In the genomic region with DNA sequence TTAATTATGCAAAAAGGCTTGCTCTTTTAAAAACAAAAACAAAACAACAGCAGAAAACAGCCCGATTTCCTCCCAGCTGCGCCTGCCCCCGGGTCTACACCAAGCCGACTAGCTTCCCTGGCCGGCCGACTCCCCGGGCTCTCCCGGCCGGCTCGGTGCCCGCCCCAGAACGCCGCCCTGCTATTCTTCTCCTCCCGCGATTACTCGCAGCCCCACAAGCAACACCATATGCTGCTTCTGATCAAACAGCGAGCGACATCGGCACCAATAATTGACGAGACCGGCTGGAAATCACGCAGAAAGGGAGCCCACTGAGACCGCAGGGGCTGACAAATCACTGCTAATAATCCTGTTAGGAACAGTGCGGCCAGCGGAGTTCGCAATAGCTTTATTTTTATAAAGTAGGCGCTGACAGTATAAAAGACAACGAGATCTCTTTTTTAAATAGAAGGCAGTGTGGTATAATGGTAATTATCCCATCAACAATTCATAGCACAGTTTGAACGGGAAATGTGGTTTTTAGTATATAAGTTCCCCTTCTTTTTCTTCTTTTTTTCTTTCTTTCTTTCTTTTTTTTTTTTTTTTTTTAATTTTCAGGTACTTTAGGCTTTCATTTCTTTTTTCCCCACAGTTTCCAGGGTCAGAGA, we compare ENCODE assay signal across 10 cellular contexts. TPM values are rescaled to one million over a fixed set of nuclear protein-coding genes. Genes with fewer than 3 reads are reported as not detected.
DNase-seq lines count a peak whose midpoint lies in the region; ATAC-seq and TF ChIP-seq lines count a peak whose summit lies in the region.
"Had no signal": no experiment of that assay in that cellular context is flagged by ENCODE, and none has a peak within 500 bp of the region (broad histone marks: within the 10 kb centered on the region; RNA-seq: fewer than 3 reads in every experiment).

No MANE protein-coding gene starts in this region.

- H3K9me3 Mint-ChIP-seq in activated T-helper 1 cell treated with anti-CD3 and anti-CD28 coated beads, Interleukin-12 subunit alpha, Interleukin-12 subunit beta, Interleukin-2, Interleukin-4 antibody, amounts not matched to agents 30 ng/mL and 10 ng/mL and 1 ng/mL, durations not matched to agents 14 hours and 24 hours and 36 hours = peaks cover 5% of the 10 kb centered on the region

- peaks cover 2% of the 10 kb centered on the region for H3K36me3 Mint-ChIP-seq in activated T-helper 1 cell treated with anti-CD3 and anti-CD28 coated beads, Interleukin-12 subunit alpha, Interleukin-12 subunit beta, Interleukin-2, Interleukin-4 antibody, amounts not matched to agents 30 ng/mL and 10 ng/mL and 1 ng/mL, durations not matched to agents 14 hours and 24 hours and 36 hours (ENCODE audit: low read depth)

- H3F3A ChIP-seq in MM.1S (ENCODE audit: insufficient read depth, low read length) (no peaks in the 10 kb centered on the region), neural cell (ENCODE audit: insufficient read depth, low read length, poor library complexity, severe bottlenecking) (no peaks in the 10 kb centered on the region)

- H3K9ac ChIP-seq in DND-41 (ENCODE audit: low read depth, low read length) = peak overlapping the region; percentile 42
- H3K9ac ChIP-seq in MM.1S (ENCODE audit: low read length) = no peak overlapping the region
- no peak overlapping the region for H3K9ac ChIP-seq in neural cell (ENCODE audit: low read length)

- H3K4me1 Mint-ChIP-seq in activated T-helper 1 cell treated with anti-CD3 and anti-CD28 coated beads, Interleukin-12 subunit alpha, Interleukin-12 subunit beta, Interleukin-2, Interleukin-4 antibody, amounts not matched to agents 30 ng/mL and 10 ng/mL and 1 ng/mL, durations not matched to agents 14 hours and 24 hours and 36 hours (ENCODE audit: low read depth) = peaks cover 12% of the 10 kb centered on the region

- ATAC-seq in DND-41 (ENCODE audit: insufficient read depth, low read depth) (no peak), foreskin keratinocyte (no peak)

- peaks cover 87% of the 10 kb centered on the region for H3K27me3 Mint-ChIP-seq in activated T-helper 1 cell treated with anti-CD3 and anti-CD28 coated beads, Interleukin-12 subunit alpha, Interleukin-12 subunit beta, Interleukin-2, Interleukin-4 antibody, amounts not matched to agents 30 ng/mL and 10 ng/mL and 1 ng/mL, durations not matched to agents 14 hours and 24 hours and 36 hours (ENCODE audit: insufficient read depth)

- peak overlapping the region; percentile 77 for H3K27ac ChIP-seq in DND-41 (ENCODE audit: low read length)
- no peak overlapping the region for H3K27ac ChIP-seq in MM.1S (ENCODE audit: low read length)
- no peak overlapping the region for H3K27ac ChIP-seq in neural cell (ENCODE audit: low read length)
- H3K27ac ChIP-seq in foreskin keratinocyte = no peak overlapping the region

- H3K36me3 ChIP-seq in DND-41 (ENCODE audit: insufficient read depth, low read length) (no peaks in the 10 kb centered on the region), MM.1S (replicated peaks; ENCODE audit: insufficient read depth, low read length) (no peaks in the 10 kb centered on the region), neural cell (ENCODE audit: insufficient read depth, low read length) (no peaks in the 10 kb centered on the region)

- H3K9me2 ChIP-seq in MM.1S (replicated peaks; ENCODE audit: insufficient read depth, low read length) (no peaks in the 10 kb centered on the region), neural cell (ENCODE audit: insufficient read depth, low read length) (no peaks in the 10 kb centered on the region)

- H3K27me3 ChIP-seq in DND-41 (ENCODE audit: insufficient read depth, low read length, poor library complexity) = no peaks in the 10 kb centered on the region
- H3K27me3 ChIP-seq in MM.1S (replicated peaks; ENCODE audit: insufficient read depth, low read length) = peaks cover 18% of the 10 kb centered on the region
- peaks cover 100% of the 10 kb centered on the region for H3K27me3 ChIP-seq in neural cell (ENCODE audit: insufficient read depth, low read depth, low read length)
- peaks cover 100% of the 10 kb centered on the region for H3K27me3 ChIP-seq in foreskin keratinocyte

- intact Hi-C loops in activated T-helper 1 cell treated with anti-CD3 and anti-CD28 coated beads, Interleukin-12 subunit alpha, Interleukin-12 subunit beta, Interleukin-2, Interleukin-4 antibody, amounts not matched to agents 30 ng/mL and 10 ng/mL and 1 ng/mL, durations not matched to agents 14 hours and 24 hours and 36 hours (cut with micrococcal nuclease) = no loop called here

- H2AFZ ChIP-seq in DND-41 (ENCODE audit: low read depth, low read length) (peak overlapping the region; percentile 47), MM.1S (ENCODE audit: low read length) (no peak overlapping the region), neural cell (ENCODE audit: low read depth, low read length) (no peak overlapping the region)

- no peak for TF ChIP-seq RAD21 in neural cell (conservative IDR thresholded peaks at IDR 0.05)

- H3K4me1 ChIP-seq in DND-41 (ENCODE audit: insufficient read depth, low read length) (peaks cover 28% of the 10 kb centered on the region), MM.1S (ENCODE audit: low read length) (0 out of 2 replicates have a peak, but pooled peaks cover 6% of the 10 kb centered on the region), foreskin keratinocyte (no peaks in the 10 kb centered on the region)

- no peaks in the 10 kb centered on the region for H3K79me2 ChIP-seq in DND-41 (ENCODE audit: insufficient read depth, low read length)
- no peaks in the 10 kb centered on the region for H3K79me2 ChIP-seq in MM.1S (ENCODE audit: low read length)
- H3K79me2 ChIP-seq in neural cell (replicated peaks; ENCODE audit: insufficient read depth, low read length) = no peaks in the 10 kb centered on the region

- H3K9me3 ChIP-seq in DND-41 (ENCODE audit: insufficient read depth, low read length, severe bottlenecking) (peaks cover 28% of the 10 kb centered on the region), MM.1S (replicated peaks; ENCODE audit: insufficient read depth, low read length) (no peaks in the 10 kb centered on the region), neural cell (ENCODE audit: low read length) (no peaks in the 10 kb centered on the region)

- H3K4me2 ChIP-seq in DND-41 (ENCODE audit: insufficient read depth, low read length) (peak overlapping the region; percentile 54), MM.1S (ENCODE audit: low read depth, low read length) (peak overlapping the region; percentile 58), neural cell (ENCODE audit: low read length) (no peak overlapping the region)

- H3K4me3 ChIP-seq in DND-41 (ENCODE audit: low read depth in 1 of 2, low read length in 2 of 2) = peak overlapping the region in 1 of 2 experiments; percentile 27; a peak in 1 of 4 replicates
- peak overlapping the region; percentile 45 for H3K4me3 ChIP-seq in MM.1S (ENCODE audit: low read length)
- no peak overlapping the region for H3K4me3 ChIP-seq in neural cell (ENCODE audit: low read length)

- in situ Hi-C loops in GM13977 (cut with MboI; ENCODE audit: low pct_unique_long_range_greater_than_20kb, low sequenced_read_pairs, unreplicated experiment) = loop anchor here (25.0 kb wide), 1 partner anchor 1624 kb away; the partner anchor contains the start of gene POU3F2

- H4K20me1 ChIP-seq in DND-41 (ENCODE audit: insufficient read depth, low read length) (no peaks in the 10 kb centered on the region), MM.1S (ENCODE audit: insufficient read depth, low read length) (no peaks in the 10 kb centered on the region), neural cell (ENCODE audit: insufficient read depth) (no peaks in the 10 kb centered on the region)

- no peak for TF ChIP-seq EP300 in neural cell (conservative IDR thresholded peaks at IDR 0.05; ENCODE audit: poor library complexity, severe bottlenecking)

- no peak overlapping the region for H3K27ac Mint-ChIP-seq in activated T-helper 1 cell treated with anti-CD3 and anti-CD28 coated beads, Interleukin-12 subunit alpha, Interleukin-12 subunit beta, Interleukin-2, Interleukin-4 antibody, amounts not matched to agents 30 ng/mL and 10 ng/mL and 1 ng/mL, durations not matched to agents 14 hours and 24 hours and 36 hours

- DNase-seq in DND-41 = no peak
- DNase-seq in MM.1S = no peak
- no peak for DNase-seq in activated T-helper 1 cell treated with anti-CD3 and anti-CD28 coated beads, Interleukin-12 subunit alpha, Interleukin-12 subunit beta, Interleukin-2, Interleukin-4 antibody, amounts not matched to agents 30 ng/mL and 10 ng/mL and 1 ng/mL, durations not matched to agents 14 hours and 24 hours and 36 hours (ENCODE audit: low spot score)
- no peak for DNase-seq in foreskin keratinocyte
- no peak for DNase-seq in GM13977 (ENCODE audit: low spot score)
- no peak for DNase-seq in HPDE6-E6E7 (ENCODE audit: extremely low spot score)
- no peak for DNase-seq in activated T-cell treated with anti-CD3 and anti-CD28 coated beads for 4 hours
- DNase-seq: amniotic stem cell had no signal

- H3K4me3 Mint-ChIP-seq in activated T-helper 1 cell treated with anti-CD3 and anti-CD28 coated beads, Interleukin-12 subunit alpha, Interleukin-12 subunit beta, Interleukin-2, Interleukin-4 antibody, amounts not matched to agents 30 ng/mL and 10 ng/mL and 1 ng/mL, durations not matched to agents 14 hours and 24 hours and 36 hours = peak overlapping the region; percentile 53

- no peak for TF ChIP-seq CTCF in DND-41 (IDR thresholded peaks at IDR 0.05; ENCODE audit: borderline replicate concordance, extremely low read depth, low read length, poor library complexity, severe bottlenecking)
- no peak for TF ChIP-seq CTCF in MM.1S (IDR thresholded peaks at IDR 0.05; ENCODE audit: low read length)
- no peak for TF ChIP-seq CTCF in neural cell (IDR thresholded peaks at IDR 0.05; ENCODE audit: poor library complexity, severe bottlenecking)
- TF ChIP-seq CTCF in foreskin keratinocyte (conservative IDR thresholded peaks at IDR 0.05) = no peak
- TF ChIP-seq CTCF in GM13977 (IDR thresholded peaks at IDR 0.05; ENCODE audit: extremely low read depth, insufficient read depth, missing control alignments) = no peak

TF ChIP-seq in neural cell, 6 proteins besides CTCF, POLR2A, EP300 and RAD21:
- no peak for TF ChIP-seq MXI1 (conservative IDR thresholded peaks at IDR 0.05; ENCODE audit: poor library complexity, severe bottlenecking)
- no peak for TF ChIP-seq POLR2AphosphoS5 (IDR thresholded peaks at IDR 0.05)
- TF ChIP-seq EZH2 (IDR thresholded peaks at IDR 0.05; ENCODE audit: borderline replicate concordance, insufficient read depth, low read length, poor library complexity, severe bottlenecking) = peak; percentile 75
- TF ChIP-seq SMC3 (conservative IDR thresholded peaks at IDR 0.05; ENCODE audit: poor library complexity) = no peak
- TF ChIP-seq TAF1 (IDR thresholded peaks at IDR 0.05; ENCODE audit: low read depth) = no peak

RNA-seq across cellular contexts. Expression of gene SIM1, which starts 3.3 kb away (rescaled TPM):
- 0.02 and 0.13 TPM in 2 replicates for total RNA-seq in activated T-helper 1 cell treated with anti-CD3 and anti-CD28 coated beads, Interleukin-12 subunit alpha, Interleukin-12 subunit beta, Interleukin-2, Interleukin-4 antibody, amounts not matched to agents 30 ng/mL and 10 ng/mL and 1 ng/mL, durations not matched to agents 14 hours and 24 hours and 36 hours
- polyA plus RNA-seq in neural cell = not detected in 2 replicates
- not detected in 2 replicates for polyA minus RNA-seq in neural cell
- total RNA-seq in foreskin keratinocyte = not detected in 2 replicates
- not detected in 2 replicates for polyA plus RNA-seq in foreskin keratinocyte
- polyA plus RNA-seq: keratinocyte had no signal
